Comparison of ENCODE assay signal across 1 cellular context in the genomic region with DNA sequence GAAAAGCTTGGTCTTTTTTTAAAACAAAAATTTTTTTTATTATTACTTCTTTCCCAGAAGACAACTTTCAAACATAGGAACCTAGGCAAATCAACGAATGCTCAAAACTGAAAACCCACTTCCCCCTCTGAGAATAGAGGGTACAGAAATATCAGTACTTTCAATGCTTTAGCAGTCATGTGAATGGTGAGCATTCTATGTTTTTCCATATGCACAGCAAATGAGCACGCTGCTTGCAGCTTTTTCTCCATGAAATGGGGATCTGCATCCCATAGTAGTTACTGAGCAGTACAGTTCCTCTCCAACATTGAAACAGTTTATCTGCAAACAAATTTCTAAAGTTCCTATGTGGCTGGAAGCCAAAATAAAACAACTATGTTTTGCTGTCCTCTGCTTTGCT.
TF ChIP-seq lines count a peak whose summit lies in the region.

No MANE protein-coding gene starts in this region.

TF ChIP-seq in K562, 482 proteins besides CTCF, POLR2A, EP300 and RAD21 (continued from another document):
- TF ChIP-seq HMBOX1 (IDR thresholded peaks at IDR 0.05) (no peak), FOXK1 (CRISPR knock-in tag; IDR thresholded peaks at IDR 0.05; ENCODE audit: borderline replicate concordance) (no peak)
